29 cellular contexts compared by ENCODE assay signal in the genomic region with DNA sequence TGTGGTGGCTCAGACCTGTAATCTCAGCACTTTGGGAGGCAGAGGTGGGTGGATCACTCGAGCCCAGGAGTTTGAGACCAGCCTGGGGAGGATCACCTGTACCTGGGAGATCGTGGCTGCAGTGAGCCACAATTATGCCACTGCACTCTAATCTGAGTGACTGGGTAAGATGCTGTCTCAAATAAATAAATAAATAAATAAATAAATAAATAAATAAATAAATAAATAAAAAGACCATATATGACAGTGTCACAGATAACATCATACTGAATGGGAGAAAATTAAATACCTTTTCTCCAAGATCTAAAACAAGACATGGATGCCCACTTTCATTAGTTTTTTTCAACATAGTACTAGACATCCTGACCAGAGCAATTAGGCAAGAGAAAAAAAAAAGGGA.
"Had no signal": no experiment of that assay in that cellular context is flagged by ENCODE, and none has a peak within 500 bp of the region (broad histone marks: within the 10 kb centered on the region; RNA-seq: fewer than 3 reads in every experiment).

No MANE protein-coding gene starts in this region.

- H3K4me3 ChIP-seq: stomach, suprapubic skin, testis, thoracic aorta, thyroid gland, tibial artery, tibial nerve, transverse colon, upper lobe of left lung, upper lobe of right lung, uterus, vagina had no signal

- H3K36me3 ChIP-seq: stomach, suprapubic skin, thoracic aorta, thyroid gland, tibial artery, tibial nerve, transverse colon, upper lobe of left lung, upper lobe of right lung, uterus, vagina had no signal

- H3K9me3 ChIP-seq: stomach, suprapubic skin, testis, thoracic aorta, thyroid gland, tibial artery, tibial nerve, transverse colon, upper lobe of left lung, upper lobe of right lung, uterus, vagina had no signal

- H3K4me3 Mint-ChIP-seq: stimulated activated effector memory CD8-positive, alpha-beta T cell treated with anti-CD3 and anti-CD28 coated beads, Interleukin-12 subunit alpha, Interleukin-12 subunit beta, amount 100 ng/mL, for 72 hours; stimulated activated memory B cell treated with anti-CD40 and anti-IgM and Interleukin-4, amounts not matched to agents 10 μg/mL and 1 μg/mL and 100 μg/mL, for 72 hours; stimulated activated naive B cell treated with anti-CD40 and anti-IgM and Interleukin-4, amounts not matched to agents 10 μg/mL and 1 μg/mL and 100 μg/mL, for 72 hours; stimulated activated naive CD8-positive, alpha-beta T cell treated with anti-CD3 and anti-CD28 coated beads, Interleukin-15, amount 100 ng/mL, for 72 hours; stimulated activated naive CD8-positive, alpha-beta T cell treated with anti-CD3 and anti-CD28 coated beads, Interleukin-15, Interleukin-2, amounts not matched to agents 100 ng/mL and 50 ng/mL, for 24 hours; type B pancreatic cell had no signal

- FAIRE-seq: urothelium cell line had no signal

- H3K36me3 Mint-ChIP-seq: stimulated activated effector memory CD8-positive, alpha-beta T cell treated with anti-CD3 and anti-CD28 coated beads, Interleukin-12 subunit alpha, Interleukin-12 subunit beta, amount 100 ng/mL, for 72 hours; stimulated activated memory B cell treated with anti-CD40 and anti-IgM and Interleukin-4, amounts not matched to agents 10 μg/mL and 1 μg/mL and 100 μg/mL, for 72 hours; stimulated activated naive B cell treated with anti-CD40 and anti-IgM and Interleukin-4, amounts not matched to agents 10 μg/mL and 1 μg/mL and 100 μg/mL, for 72 hours; type B pancreatic cell had no signal

- H3K27ac Mint-ChIP-seq: stimulated activated effector memory CD8-positive, alpha-beta T cell treated with anti-CD3 and anti-CD28 coated beads, Interleukin-12 subunit alpha, Interleukin-12 subunit beta, amount 100 ng/mL, for 72 hours; stimulated activated memory B cell treated with anti-CD40 and anti-IgM and Interleukin-4, amounts not matched to agents 10 μg/mL and 1 μg/mL and 100 μg/mL, for 72 hours; stimulated activated naive B cell treated with anti-CD40 and anti-IgM and Interleukin-4, amounts not matched to agents 10 μg/mL and 1 μg/mL and 100 μg/mL, for 72 hours; stimulated activated naive CD8-positive, alpha-beta T cell treated with anti-CD3 and anti-CD28 coated beads, Interleukin-15, amount 100 ng/mL, for 72 hours; stimulated activated naive CD8-positive, alpha-beta T cell treated with anti-CD3 and anti-CD28 coated beads, Interleukin-15, Interleukin-2, amounts not matched to agents 100 ng/mL and 50 ng/mL, for 24 hours; type B pancreatic cell had no signal

- H3K4me1 ChIP-seq: stomach, suprapubic skin, testis, thyroid gland, tibial artery, tibial nerve, transverse colon, upper lobe of left lung, upper lobe of right lung, uterus, vagina had no signal

- ATAC-seq: stimulated activated effector memory CD8-positive, alpha-beta T cell treated with anti-CD3 and anti-CD28 coated beads, Interleukin-12 subunit alpha, Interleukin-12 subunit beta, amount 100 ng/mL, for 72 hours; stimulated activated memory B cell treated with anti-CD40 and anti-IgM and Interleukin-4, amounts not matched to agents 10 μg/mL and 1 μg/mL and 100 μg/mL, for 72 hours; stimulated activated naive B cell treated with anti-CD40 and anti-IgM and Interleukin-4, amounts not matched to agents 10 μg/mL and 1 μg/mL and 100 μg/mL, for 72 hours; stimulated activated naive CD8-positive, alpha-beta T cell treated with anti-CD3 and anti-CD28 coated beads, Interleukin-15, amount 100 ng/mL, for 72 hours; stimulated activated naive CD8-positive, alpha-beta T cell treated with anti-CD3 and anti-CD28 coated beads, Interleukin-15, Interleukin-2, amounts not matched to agents 100 U/mL and 50 U/mL, for 24 hours; upper lobe of right lung had no signal

- H3K4me1 Mint-ChIP-seq: stimulated activated effector memory CD8-positive, alpha-beta T cell treated with anti-CD3 and anti-CD28 coated beads, Interleukin-12 subunit alpha, Interleukin-12 subunit beta, amount 100 ng/mL, for 72 hours; stimulated activated memory B cell treated with anti-CD40 and anti-IgM and Interleukin-4, amounts not matched to agents 10 μg/mL and 1 μg/mL and 100 μg/mL, for 72 hours; stimulated activated naive B cell treated with anti-CD40 and anti-IgM and Interleukin-4, amounts not matched to agents 10 μg/mL and 1 μg/mL and 100 μg/mL, for 72 hours; stimulated activated naive CD8-positive, alpha-beta T cell treated with anti-CD3 and anti-CD28 coated beads, Interleukin-15, amount 100 ng/mL, for 72 hours had no signal

- H3K27me3 Mint-ChIP-seq: stimulated activated memory B cell treated with anti-CD40 and anti-IgM and Interleukin-4, amounts not matched to agents 10 μg/mL and 1 μg/mL and 100 μg/mL, for 72 hours; stimulated activated naive B cell treated with anti-CD40 and anti-IgM and Interleukin-4, amounts not matched to agents 10 μg/mL and 1 μg/mL and 100 μg/mL, for 72 hours; stimulated activated naive CD8-positive, alpha-beta T cell treated with anti-CD3 and anti-CD28 coated beads, Interleukin-15, amount 100 ng/mL, for 72 hours; stimulated activated naive CD8-positive, alpha-beta T cell treated with anti-CD3 and anti-CD28 coated beads, Interleukin-15, Interleukin-2, amounts not matched to agents 100 ng/mL and 50 ng/mL, for 24 hours; type B pancreatic cell had no signal

- H3K27ac ChIP-seq: stomach, suprapubic skin, testis, thoracic aorta, thyroid gland, tibial artery, tibial nerve, transverse colon, upper lobe of left lung, upper lobe of right lung, uterus, vagina had no signal

- H3K27me3 ChIP-seq: stomach, suprapubic skin, testis, thyroid gland, tibial artery, tibial nerve, transverse colon, upper lobe of left lung, upper lobe of right lung, uterus, vagina had no signal

- DNase-seq: stimulated activated CD4-positive, alpha-beta T cell treated with anti-CD3 and anti-CD28 coated beads, Interleukin-2, amount 100 ng/mL, for 48 hours; stimulated activated CD4-positive, alpha-beta T cell treated with anti-CD3 and anti-CD28 coated beads, Interleukin-4, amount 100 ng/mL, for 1 hour; stimulated activated CD4-positive, alpha-beta T cell treated with anti-CD3 and anti-CD28 coated beads, Interleukin-4, amount 100 ng/mL, for 24 hours; stimulated activated CD4-positive, alpha-beta T cell treated with anti-CD3 and anti-CD28 coated beads, Interleukin-4, amount 100 ng/mL, for 4 hours; stimulated activated CD8-positive, alpha-beta memory T cell treated with anti-CD3 and anti-CD28 coated beads, Interleukin-4, amount 100 ng/mL, for 48 hours; stimulated activated naive B cell treated with anti-CD40 and anti-IgM and Interleukin-4, amounts not matched to agents 10 μg/mL and 1 μg/mL and 100 μg/mL, for 72 hours; stimulated activated naive CD4-positive, alpha-beta T cell; stimulated activated naive CD4-positive, alpha-beta T cell treated with Interleukin-2 at 50 U/mL for 16 hours; stimulated activated naive CD8-positive, alpha-beta T cell treated with anti-CD3 and anti-CD28 coated beads, Interleukin-15, amount 100 ng/mL, for 72 hours; stimulated activated naive CD8-positive, alpha-beta T cell treated with anti-CD3 and anti-CD28 coated beads, Interleukin-15, Interleukin-2, amounts not matched to agents 100 U/mL and 50 U/mL, for 24 hours; stomach; substantia nigra; testis; thyroid gland; tibial artery; transverse colon; trophoblast cell; upper lobe of left lung; upper lobe of right lung; uterus had no signal
